Comparison of ENCODE assay signal across 24 cellular contexts in the genomic region with DNA sequence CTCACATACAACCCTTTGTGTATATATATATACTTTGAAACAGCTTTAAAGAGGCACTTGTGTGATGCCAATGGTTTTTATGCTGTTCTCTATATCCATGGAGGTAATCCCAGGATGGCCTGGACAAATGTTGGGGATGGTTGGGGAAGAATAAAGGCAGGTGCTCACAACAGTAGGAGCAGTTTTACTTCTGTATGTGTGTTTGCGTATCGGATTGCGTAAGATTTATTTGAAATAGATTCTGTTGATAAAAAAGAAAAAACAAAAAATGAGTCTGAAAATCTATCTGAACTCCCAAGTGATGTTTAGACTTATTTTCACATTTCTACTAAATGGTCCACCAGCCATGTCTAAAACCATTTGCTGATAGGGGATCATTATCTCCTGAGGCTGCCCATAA. TPM values are rescaled to one million over a fixed set of nuclear protein-coding genes. Genes with fewer than 3 reads are reported as not detected.
DNase-seq lines count a peak whose midpoint lies in the region; ATAC-seq, FAIRE-seq and TF ChIP-seq lines count a peak whose summit lies in the region.
"Had no signal": no experiment of that assay in that cellular context is flagged by ENCODE, and none has a peak within 500 bp of the region (broad histone marks: within the 10 kb centered on the region; RNA-seq: fewer than 3 reads in every experiment).

No MANE protein-coding gene starts in this region.

- H3K36me3 Mint-ChIP-seq in glutamatergic neuron (ENCODE audit: unreplicated experiment) (no peaks in the 10 kb centered on the region), natural killer cell (no peaks in the 10 kb centered on the region)
- H3K36me3 Mint-ChIP-seq in activated T-helper 2 cell treated with anti-CD3 and anti-CD28 coated beads, Interferon-gamma antibody, Interleukin-2, Interleukin-4, amounts not matched to agents 10 μg/mL and 5 μg/mL and 100 μg/mL, durations not matched to agents 14 hours and 24 hours and 36 hours (ENCODE audit: low read depth) = peaks cover 29% of the 10 kb centered on the region

- H3K4me3 ChIP-seq in KMS-11 (IDR thresholded peaks at IDR 0.05; ENCODE audit: insufficient read depth, low read depth, low read length) (no peak overlapping the region), psoas muscle (no peak overlapping the region), thyroid gland (replicated peaks in 1 of 3) (no peak overlapping the region)
- H3K4me3 ChIP-seq: BLaER1 treated with 17β-estradiol and CSF1 and Interleukin-3, amounts not matched to agents 10 nM and 100 nM; GM12878 had no signal

- peak overlapping the region; percentile 70 for H3K4me2 ChIP-seq in KMS-11
- H3K4me2 ChIP-seq: BLaER1 treated with 17β-estradiol and CSF1 and Interleukin-3, amounts not matched to agents 10 nM and 100 nM had no signal

- intact Hi-C loops in psoas muscle (cut with DNase I) = loop anchor here in 1 of 2 donors (5.0 kb wide), 1 partner anchor 34 kb away; no protein-coding TSS in a partner anchor
- intact Hi-C loops in activated T-helper 2 cell treated with anti-CD3 and anti-CD28 coated beads, Interferon-gamma antibody, Interleukin-2, Interleukin-4, amounts not matched to agents 10 μg/mL and 5 μg/mL and 100 μg/mL, durations not matched to agents 14 hours and 24 hours and 36 hours (cut with micrococcal nuclease) = loop anchor here (5.0 kb wide), 1 partner anchor 36 kb away; the partner anchor contains the start of gene GCFC2
- intact Hi-C loops in thyroid gland (cut with DNase I) = no loop called here
- intact Hi-C loops in natural killer cell (cut with micrococcal nuclease) = no loop called here

- no peak overlapping the region for H2AFZ ChIP-seq in KMS-11 (ENCODE audit: low read depth)

- H3K4me1 Mint-ChIP-seq in glutamatergic neuron (ENCODE audit: low read depth, unreplicated experiment) (peaks cover 14% of the 10 kb centered on the region), natural killer cell (peaks cover 4% of the 10 kb centered on the region in 2 donors)
- peaks cover 18% of the 10 kb centered on the region for H3K4me1 Mint-ChIP-seq in activated T-helper 2 cell treated with anti-CD3 and anti-CD28 coated beads, Interferon-gamma antibody, Interleukin-2, Interleukin-4, amounts not matched to agents 10 μg/mL and 5 μg/mL and 100 μg/mL, durations not matched to agents 14 hours and 24 hours and 36 hours (ENCODE audit: low read depth)

- WGBS in psoas muscle, 3 donors = 64 to 88% (median 68%) methylated on average over 3 of the region's 3 CpGs
- WGBS in thyroid gland, 2 donors = 95 to 98% methylated on average over 3 of the region's 3 CpGs

- H3K9me3 Mint-ChIP-seq in glutamatergic neuron (ENCODE audit: unreplicated experiment) (no peaks in the 10 kb centered on the region), natural killer cell (no peaks in the 10 kb centered on the region)
- no peaks in the 10 kb centered on the region for H3K9me3 Mint-ChIP-seq in activated T-helper 2 cell treated with anti-CD3 and anti-CD28 coated beads, Interferon-gamma antibody, Interleukin-2, Interleukin-4, amounts not matched to agents 10 μg/mL and 5 μg/mL and 100 μg/mL, durations not matched to agents 14 hours and 24 hours and 36 hours
- H3K9me3 Mint-ChIP-seq: CD4-positive, alpha-beta memory T cell had no signal

- ATAC-seq in psoas muscle (peak; percentile 23 to 49 (median 27)), natural killer cell (no peak)
- ATAC-seq: GM12878 had no signal

- peaks cover 58% of the 10 kb centered on the region for H3K4me1 ChIP-seq in KMS-11 (ENCODE audit: low read depth, poor library complexity, severe bottlenecking)
- H3K4me1 ChIP-seq in psoas muscle = peaks cover 33% of the 10 kb centered on the region
- H3K4me1 ChIP-seq in thyroid gland = peaks cover 6 to 7% of the 10 kb centered on the region in 2 donors
- H3K4me1 ChIP-seq: BLaER1 treated with 17β-estradiol and CSF1 and Interleukin-3, amounts not matched to agents 10 nM and 100 nM had no signal

- H3K27ac ChIP-seq in KMS-11 (peak overlapping the region; percentile 65), psoas muscle (peak overlapping the region; percentile 81), thyroid gland (no peak overlapping the region)
- H3K27ac ChIP-seq: BLaER1 treated with 17β-estradiol and CSF1 and Interleukin-3, amounts not matched to agents 10 nM and 100 nM had no signal

- no peaks in the 10 kb centered on the region for H4K20me1 ChIP-seq in KMS-11 (ENCODE audit: insufficient read depth)
- H4K20me1 ChIP-seq: BLaER1 treated with 17β-estradiol and CSF1 and Interleukin-3, amounts not matched to agents 10 nM and 100 nM had no signal

- no peak for TF ChIP-seq CTCF in KMS-11 (conservative IDR thresholded peaks at IDR 0.05; ENCODE audit: low read depth, low read length)
- TF ChIP-seq CTCF in glutamatergic neuron (IDR thresholded peaks at IDR 0.05; ENCODE audit: partially characterized antibody, unreplicated experiment) = no peak
- TF ChIP-seq CTCF in psoas muscle (IDR thresholded peaks at IDR 0.05) = no peak
- no peak for TF ChIP-seq CTCF in thyroid gland (IDR thresholded peaks at IDR 0.05)
- TF ChIP-seq CTCF in natural killer cell (IDR thresholded peaks at IDR 0.05) = no peak

- H3K27ac Mint-ChIP-seq in glutamatergic neuron (ENCODE audit: unreplicated experiment) (peak overlapping the region; percentile 52), natural killer cell (no peak overlapping the region)
- H3K27ac Mint-ChIP-seq in activated T-helper 2 cell treated with anti-CD3 and anti-CD28 coated beads, Interferon-gamma antibody, Interleukin-2, Interleukin-4, amounts not matched to agents 10 μg/mL and 5 μg/mL and 100 μg/mL, durations not matched to agents 14 hours and 24 hours and 36 hours = no peak overlapping the region
- H3K27ac Mint-ChIP-seq: CD4-positive, alpha-beta memory T cell had no signal

- no peaks in the 10 kb centered on the region for H3K27me3 ChIP-seq in KMS-11 (ENCODE audit: insufficient read depth, low read depth)
- no peaks in the 10 kb centered on the region for H3K27me3 ChIP-seq in psoas muscle (ENCODE audit: insufficient read depth in 3 of 3, low read length in 2 of 3)
- no peaks in the 10 kb centered on the region for H3K27me3 ChIP-seq in thyroid gland
- H3K27me3 ChIP-seq: BLaER1 treated with 17β-estradiol and CSF1 and Interleukin-3, amounts not matched to agents 10 nM and 100 nM had no signal

- H3K9me3 ChIP-seq in psoas muscle = no peaks in the 10 kb centered on the region
- no peaks in the 10 kb centered on the region for H3K9me3 ChIP-seq in thyroid gland
- H3K9me3 ChIP-seq: BLaER1 treated with 17β-estradiol and CSF1 and Interleukin-3, amounts not matched to agents 10 nM and 100 nM had no signal

- FAIRE-seq in GM18507 (lab: Jason Lieb, UNC) = peak; percentile 42
- FAIRE-seq: A204.1, GM12878 had no signal

- no peak for DNase-seq in GM18507 (ENCODE audit: extremely low spot score, insufficient read length, low read depth)
- no peak for DNase-seq in glutamatergic neuron
- no peak for DNase-seq in psoas muscle
- no peak for DNase-seq in activated T-helper 2 cell treated with anti-CD3 and anti-CD28 coated beads, Interferon-gamma antibody, Interleukin-2, Interleukin-4, amounts not matched to agents 10 μg/mL and 5 μg/mL and 100 μg/mL, durations not matched to agents 14 hours and 24 hours and 36 hours (ENCODE audit: low spot score)
- DNase-seq in thyroid gland = no peak
- no peak for DNase-seq in natural killer cell
- DNase-seq: AML-193; CD4-positive, alpha-beta memory T cell; COR-L47; DMS79; EL; GDM1; H7; NCI-H1048; NCI-H1417; NCI-H2029 treated with DMSO at 0.1 percent for 48 hours; NCI-H2227 treated with DMSO at 0.1 percent for 48 hours; NCI-H69; Right ventricle myocardium superior; RPMI8226 had no signal

- H3K27me3 Mint-ChIP-seq in glutamatergic neuron (ENCODE audit: unreplicated experiment) (no peaks in the 10 kb centered on the region), natural killer cell (ENCODE audit: low read depth in 2 of 2) (no peaks in the 10 kb centered on the region)
- H3K27me3 Mint-ChIP-seq in activated T-helper 2 cell treated with anti-CD3 and anti-CD28 coated beads, Interferon-gamma antibody, Interleukin-2, Interleukin-4, amounts not matched to agents 10 μg/mL and 5 μg/mL and 100 μg/mL, durations not matched to agents 14 hours and 24 hours and 36 hours (ENCODE audit: low read depth) = no peaks in the 10 kb centered on the region
- H3K27me3 Mint-ChIP-seq: CD4-positive, alpha-beta memory T cell had no signal

- H3K4me3 Mint-ChIP-seq in glutamatergic neuron (ENCODE audit: unreplicated experiment) (no peak overlapping the region), natural killer cell (no peak overlapping the region)
- H3K4me3 Mint-ChIP-seq in activated T-helper 2 cell treated with anti-CD3 and anti-CD28 coated beads, Interferon-gamma antibody, Interleukin-2, Interleukin-4, amounts not matched to agents 10 μg/mL and 5 μg/mL and 100 μg/mL, durations not matched to agents 14 hours and 24 hours and 36 hours (ENCODE audit: low read depth) = no peak overlapping the region
- H3K4me3 Mint-ChIP-seq: CD4-positive, alpha-beta memory T cell had no signal

- no peak for TF ChIP-seq POLR2A in thyroid gland (IDR thresholded peaks at IDR 0.05)

- no peaks in the 10 kb centered on the region for H3K36me3 ChIP-seq in KMS-11 (ENCODE audit: insufficient read depth)
- H3K36me3 ChIP-seq in psoas muscle (ENCODE audit: insufficient read depth in 1 of 2, low read depth in 1 of 2) = peaks cover 2 to 51% of the 10 kb centered on the region in 2 donors
- H3K36me3 ChIP-seq in thyroid gland = no peaks in the 10 kb centered on the region

- H3K9ac ChIP-seq in KMS-11 = no peak overlapping the region
- H3K9ac ChIP-seq: BLaER1 treated with 17β-estradiol and CSF1 and Interleukin-3, amounts not matched to agents 10 nM and 100 nM had no signal

- no peaks in the 10 kb centered on the region for H3K79me2 ChIP-seq in KMS-11 (ENCODE audit: insufficient read depth, low read depth)

RNA-seq across cellular contexts. Expression of gene MRPL19, which starts 29.3 kb away (rescaled TPM):
- total RNA-seq in glutamatergic neuron (ENCODE audit: unreplicated experiment) (44.6 TPM), psoas muscle (10 to 100 TPM; 58.8 to 78.2 (median 71.9) TPM), thyroid gland (10 to 100 TPM; 34.8 to 83.9 (median 57.6) TPM), natural killer cell (10 to 100 TPM; 11.9 to 22.9 (median 17.8) TPM)
- polyA plus RNA-seq in psoas muscle = 10 to 100 TPM; 32.4 to 88.1 (median 39.5) TPM
- 67.7 and 73.5 TPM in 2 replicates for total RNA-seq in activated T-helper 2 cell treated with anti-CD3 and anti-CD28 coated beads, Interferon-gamma antibody, Interleukin-2, Interleukin-4, amounts not matched to agents 10 μg/mL and 5 μg/mL and 100 μg/mL, durations not matched to agents 14 hours and 24 hours and 36 hours

RNA-seq across cellular contexts. Expression of gene GCFC2, which starts 34.8 kb away (rescaled TPM):
- 12.9 TPM for total RNA-seq in glutamatergic neuron (ENCODE audit: unreplicated experiment)
- total RNA-seq in psoas muscle = 10 to 100 TPM; 13.2 to 31.5 (median 25.3) TPM
- 10 to 100 TPM; 14.2 to 20.2 (median 17.7) TPM for polyA plus RNA-seq in psoas muscle
- 32.0 and 32.1 TPM in 2 replicates for total RNA-seq in activated T-helper 2 cell treated with anti-CD3 and anti-CD28 coated beads, Interferon-gamma antibody, Interleukin-2, Interleukin-4, amounts not matched to agents 10 μg/mL and 5 μg/mL and 100 μg/mL, durations not matched to agents 14 hours and 24 hours and 36 hours
- total RNA-seq in thyroid gland = 10 to 100 TPM; 38.2 to 47.8 (median 43.0) TPM
- 10 to 100 TPM; 12.0 to 16.2 (median 13.5) TPM for total RNA-seq in natural killer cell

Comparison
In these comparisons a context has a peak if more than half of its experiments do, and no peak if none do; other contexts are left out.
1. H3K27ac ChIP-seq: peak in KMS-11 (single experiment) and psoas muscle (single experiment); none in thyroid gland (0 of 3).
2. ATAC-seq: peak in psoas muscle (4 of 4); none in natural killer cell (0 of 3).